15 cellular contexts compared by ENCODE assay signal in the genomic region with DNA sequence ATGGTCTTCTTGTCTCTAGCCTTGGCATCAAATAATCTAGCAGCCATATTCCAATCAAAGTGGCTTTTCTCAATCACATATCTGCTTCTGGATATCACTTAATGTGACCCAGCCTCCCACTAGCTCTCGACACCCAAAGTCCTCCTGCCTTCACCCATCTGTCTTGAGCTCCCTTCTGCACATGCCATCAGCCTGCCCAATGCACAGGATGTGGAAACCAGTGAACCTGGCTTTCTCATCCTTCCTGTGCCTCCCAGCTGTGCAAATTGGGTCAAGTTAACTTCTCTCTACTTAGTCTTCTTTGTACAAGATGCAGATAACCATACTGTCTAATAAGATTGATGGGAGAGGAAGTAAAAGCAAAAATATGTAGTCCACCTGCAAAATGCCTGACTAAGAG.
DNase-seq lines count a peak whose midpoint lies in the region; ATAC-seq lines count a peak whose summit lies in the region.
"Had no signal": no experiment of that assay in that cellular context is flagged by ENCODE, and none has a peak within 500 bp of the region (broad histone marks: within the 10 kb centered on the region; RNA-seq: fewer than 3 reads in every experiment).

No MANE protein-coding gene starts in this region.

- intact Hi-C loops in CD4-positive, alpha-beta memory T cell (cut with micrococcal nuclease) = no loop called here

- H3K4me2 ChIP-seq in GM23248 (ENCODE audit: unreplicated experiment) = no peak overlapping the region

- H3F3A ChIP-seq in GM23248 (ENCODE audit: insufficient read depth) = no peaks in the 10 kb centered on the region

- H3K27ac ChIP-seq in CD4-positive, alpha-beta memory T cell (ENCODE audit: low read depth, low read length) = no peak overlapping the region
- no peak overlapping the region for H3K27ac ChIP-seq in GM23248

- H3K4me1 ChIP-seq in CD4-positive, alpha-beta memory T cell (ENCODE audit: insufficient read depth, low read length) = peaks cover 5% of the 10 kb centered on the region
- H3K4me1 ChIP-seq in GM23248 (ENCODE audit: insufficient read depth) = peaks cover 13% of the 10 kb centered on the region
- H3K4me1 ChIP-seq: HAP-1 had no signal

- no peak overlapping the region for H3K9ac ChIP-seq in GM23248

- H3K79me2 ChIP-seq in GM23248 (ENCODE audit: insufficient read depth) = no peaks in the 10 kb centered on the region

- H3K27me3 ChIP-seq in CD4-positive, alpha-beta memory T cell (ENCODE audit: insufficient read depth, low read length) = no peaks in the 10 kb centered on the region
- no peaks in the 10 kb centered on the region for H3K27me3 ChIP-seq in GM23248 (replicated peaks; ENCODE audit: insufficient read depth)

- H2AFZ ChIP-seq in GM23248 = no peak overlapping the region

- ATAC-seq in effector memory CD8-positive, alpha-beta T cell (replicated peaks) = peak; percentile 40
- ATAC-seq in HG03139 (IDR thresholded peaks at IDR 0.05; ENCODE audit: unreplicated experiment) (no peak), HG03025 (IDR thresholded peaks at IDR 0.05; ENCODE audit: low FRiP score, unreplicated experiment) (no peak)

- H3K4me1 Mint-ChIP-seq in CD4-positive, alpha-beta memory T cell = peaks cover 7 to 11% (median 10%) of the 10 kb centered on the region in 4 donors
- H3K4me1 Mint-ChIP-seq in effector memory CD8-positive, alpha-beta T cell (ENCODE audit: low read depth in 2 of 2) = peaks cover 6 to 7% of the 10 kb centered on the region in 2 donors
- H3K4me1 Mint-ChIP-seq: CD14-positive monocyte had no signal

- peak in 2 of 5 donors; percentile 8 to 17 for DNase-seq in CD4-positive, alpha-beta memory T cell
- peak; percentile 33 for DNase-seq in MV-4-11 (lab: John Stamatoyannopoulos, UW)
- no peak for DNase-seq in effector memory CD8-positive, alpha-beta T cell
- DNase-seq in GM23248 = no peak
- DNase-seq in NCI-H1694 (lab: John Stamatoyannopoulos, UW) = no peak
- DNase-seq: Caco-2; CD8-positive, alpha-beta memory T cell; DMS53; GOT3; KG1 had no signal

- in situ Hi-C loops in GM23248 (cut with MboI) = no loop called here

- no peaks in the 10 kb centered on the region for H3K36me3 ChIP-seq in CD4-positive, alpha-beta memory T cell (ENCODE audit: insufficient read depth, low read length)
- no peaks in the 10 kb centered on the region for H3K36me3 ChIP-seq in GM23248 (ENCODE audit: low read depth)
- H3K36me3 ChIP-seq: HAP-1 had no signal

- H3K9me3 Mint-ChIP-seq in CD4-positive, alpha-beta memory T cell = peaks cover 6 to 17% (median 12%) of the 10 kb centered on the region in 8 donors
- H3K9me3 Mint-ChIP-seq in effector memory CD8-positive, alpha-beta T cell = peaks cover 5 to 12% of the 10 kb centered on the region in 2 donors

- peak overlapping the region in 4 of 7 donors; percentile 20 to 54 (median 36) for H3K27ac Mint-ChIP-seq in CD4-positive, alpha-beta memory T cell
- peak overlapping the region in 1 of 2 donors; percentile 66 for H3K27ac Mint-ChIP-seq in effector memory CD8-positive, alpha-beta T cell
- H3K27ac Mint-ChIP-seq: B cell had no signal

- WGBS in GM23248 (ENCODE audit: low coverage in 1 of 2, low lambda C conversion rate in 2 of 2, missing lambda C conversion rate in 2 of 2), 2 experiments = 80 to 91% methylated on average over 1 of the region's 1 CpG

- CTCF ChIA-PET in CD4-positive, alpha-beta memory T cell (lab: Charles Lee; ENCODE audit: partially characterized antibody) = no interaction called here

- H3K4me3 ChIP-seq in CD4-positive, alpha-beta memory T cell (ENCODE audit: low read length in 2 of 2) = no peak overlapping the region
- no peak overlapping the region for H3K4me3 ChIP-seq in GM23248
- H3K4me3 ChIP-seq: HAP-1 had no signal

- H3K9me2 ChIP-seq in GM23248 (ENCODE audit: insufficient read depth) = no peaks in the 10 kb centered on the region

- H4K20me1 ChIP-seq in GM23248 (ENCODE audit: insufficient read depth) = no peaks in the 10 kb centered on the region

- POLR2A ChIA-PET in CD4-positive, alpha-beta memory T cell (lab: Charles Lee; ENCODE audit: partially characterized antibody) = interaction anchor here (0.7 kb wide), 1 partner anchor 10 kb away, joined by 3 read pairs; no protein-coding TSS in a partner anchor

- no peaks in the 10 kb centered on the region for H3K27me3 Mint-ChIP-seq in CD4-positive, alpha-beta memory T cell
- peaks cover under 1 to 8% of the 10 kb centered on the region in 2 donors for H3K27me3 Mint-ChIP-seq in effector memory CD8-positive, alpha-beta T cell

- H3K4me3 Mint-ChIP-seq in CD4-positive, alpha-beta memory T cell = peak overlapping the region in 4 of 8 donors; percentile 1 to 72 (median 34)
- peak overlapping the region in 1 of 2 donors; percentile 6 for H3K4me3 Mint-ChIP-seq in effector memory CD8-positive, alpha-beta T cell
- H3K4me3 Mint-ChIP-seq: B cell, CD14-positive monocyte had no signal

- H3K9me3 ChIP-seq in CD4-positive, alpha-beta memory T cell (ENCODE audit: control insufficient read depth in 1 of 2, low read length in 2 of 2) = no peaks in the 10 kb centered on the region
- H3K9me3 ChIP-seq in GM23248 (ENCODE audit: low read depth) = no peaks in the 10 kb centered on the region
- H3K9me3 ChIP-seq: Caco-2, HAP-1 had no signal

- peaks cover 3 to 13% of the 10 kb centered on the region in 2 donors for H3K36me3 Mint-ChIP-seq in CD4-positive, alpha-beta memory T cell
- H3K36me3 Mint-ChIP-seq in effector memory CD8-positive, alpha-beta T cell (ENCODE audit: insufficient read depth) = no peaks in the 10 kb centered on the region
- H3K36me3 Mint-ChIP-seq: CD14-positive monocyte had no signal
